Comparison of ENCODE assay signal across 6 cellular contexts in the genomic region with DNA sequence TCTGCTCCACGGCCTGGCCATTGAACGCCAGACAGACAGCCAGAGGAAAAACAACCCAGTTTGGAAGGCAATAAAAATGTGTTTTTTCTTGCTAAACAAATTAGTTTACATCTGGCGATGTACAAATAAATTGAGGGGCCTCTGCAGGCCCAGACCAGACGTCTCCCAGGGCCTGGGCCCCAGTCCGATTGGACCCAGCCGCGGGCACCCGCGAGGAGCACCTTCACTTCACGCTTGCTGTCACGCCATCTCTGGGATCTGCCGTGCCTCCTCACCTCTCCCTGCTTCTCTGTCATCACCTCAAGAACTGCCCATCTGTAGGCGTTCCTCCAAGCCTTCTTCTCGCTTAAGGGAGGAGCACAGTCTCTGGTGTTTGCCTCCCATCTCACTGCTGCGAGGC.
"Had no signal": no experiment of that assay in that cellular context is flagged by ENCODE, and none has a peak within 500 bp of the region (broad histone marks: within the 10 kb centered on the region; RNA-seq: fewer than 3 reads in every experiment).

No MANE protein-coding gene starts in this region.

- H3K27ac Mint-ChIP-seq: IgD-negative memory B cell had no signal

- ATAC-seq: HepG2, K562 had no signal

- H3K27ac ChIP-seq: HL-60 had no signal

- DNase-seq: IMR-90, KBM-7 had no signal

- H3K9me3 Mint-ChIP-seq: IgD-negative memory B cell had no signal

- H3K4me3 Mint-ChIP-seq: IgD-negative memory B cell had no signal

- H3K36me3 Mint-ChIP-seq: IgD-negative memory B cell had no signal

- H3K4me3 ChIP-seq: K562 had no signal
